ENCODE assay signal across 8 cellular contexts in genomic region chr9:94213513-94214124, GRCh38. TPM values are rescaled to one million over a fixed set of nuclear protein-coding genes. Genes with fewer than 3 reads are reported as not detected.
DNase-seq lines count a peak whose midpoint lies in the region; ATAC-seq, FAIRE-seq and TF ChIP-seq lines count a peak whose summit lies in the region.

No MANE protein-coding gene starts in this region.

- H3K4me3 Mint-ChIP-seq in activated B cell treated with CpG ODN at 0.5 μM for 24 hours: peak overlapping the region; percentile 16

- H3K4me1 ChIP-seq in keratinocyte (ENCODE audit: control insufficient read depth, extremely low read depth, insufficient read depth, low read length): no peaks in the 10 kb centered on the region

- no peak overlapping the region for H3K4me2 ChIP-seq in keratinocyte (ENCODE audit: control insufficient read depth, extremely low read depth, insufficient read depth, low read depth, low read length)

- H3K9me3 ChIP-seq in keratinocyte (ENCODE audit: control insufficient read depth, low read depth, low read length): no peaks in the 10 kb centered on the region

- H3K36me3 ChIP-seq in keratinocyte (ENCODE audit: control insufficient read depth in 2 of 2, extremely low read depth in 1 of 2, insufficient read depth in 2 of 2, low read length in 2 of 2): no peaks in the 10 kb centered on the region

- DNase-seq in AG08396 (ENCODE audit: low spot score) (peak; percentile 79), NCI-H446 (lab: John Stamatoyannopoulos, UW) (peak; percentile 13 to 75), activated B cell treated with CpG ODN at 0.5 μM for 24 hours (peak; percentile 44), cardiac fibroblast (ENCODE audit: low read depth in 2 of 2) (peak; percentile 84 to 85), keratinocyte (ENCODE audit: low read depth, low spot score) (peak; percentile 11)
- DNase-seq in stimulated activated CD4-positive, alpha-beta T cell treated with anti-CD3 and anti-CD28 coated beads, Interleukin-1b, Interleukin-23, amount 100 ng/mL, for 48 hours: peak; percentile 76

- no peaks in the 10 kb centered on the region for H3K36me3 Mint-ChIP-seq in activated B cell treated with CpG ODN at 0.5 μM for 24 hours (ENCODE audit: low read depth)

- peak; percentile 76 for FAIRE-seq in keratinocyte (lab: Jason Lieb, UNC)

- H3K27me3 Mint-ChIP-seq in activated B cell treated with CpG ODN at 0.5 μM for 24 hours: peaks cover 15% of the 10 kb centered on the region

- ATAC-seq in GM18907 (IDR thresholded peaks at IDR 0.05; ENCODE audit: unreplicated experiment) (peak; percentile 76), HG03378 (IDR thresholded peaks at IDR 0.05; ENCODE audit: unreplicated experiment) (peak; percentile 84), activated B cell treated with CpG ODN at 0.5 μM for 24 hours (ENCODE audit: low read depth) (peak; percentile 96)

- peaks cover 4% of the 10 kb centered on the region for H3K4me1 Mint-ChIP-seq in activated B cell treated with CpG ODN at 0.5 μM for 24 hours

- no peaks in the 10 kb centered on the region for H3K9me3 Mint-ChIP-seq in activated B cell treated with CpG ODN at 0.5 μM for 24 hours

- CTCF ChIA-PET in activated B cell treated with CpG ODN at 0.5 μM for 24 hours (lab: Charles Lee): interaction anchor here (0.7 to 8.5 kb wide), 18 partner anchors 32 to 531 kb away, joined by 3 to 259 read pairs (median 4); no protein-coding TSS in a partner anchor

- H3K4me3 ChIP-seq in cardiac fibroblast (replicated peaks in 1 of 2; ENCODE audit: low read depth in 2 of 2, low read length in 2 of 2) (no peak overlapping the region), keratinocyte (ENCODE audit: control insufficient read depth in 2 of 3, extremely low read depth in 1 of 3, insufficient read depth in 2 of 3, low read depth in 1 of 3, low read length in 3 of 3) (no peak overlapping the region)

- POLR2A ChIA-PET in activated B cell treated with CpG ODN at 0.5 μM for 24 hours (lab: Charles Lee): interaction anchor here (0.5 to 1.3 kb wide), 3 partner anchors 11 to 147 kb away, joined by 5 to 12 read pairs (median 11); no protein-coding TSS in a partner anchor

- TF ChIP-seq CTCF in activated B cell treated with CpG ODN at 0.5 μM for 24 hours (IDR thresholded peaks at IDR 0.05) (no peak), cardiac fibroblast (IDR thresholded peaks at IDR 0.05; ENCODE audit: low read depth, low read length) (peak; percentile 78), keratinocyte (optimal IDR thresholded peaks at IDR 0.05 in 1 of 3, IDR thresholded peaks at IDR 0.05 in 1 of 3, conservative IDR thresholded peaks at IDR 0.05 in 1 of 3; ENCODE audit: extremely low read depth in 1 of 3, insufficient read depth in 2 of 3, low read length in 3 of 3) (peak; percentile 55 to 92 (median 84))

- H3K27ac ChIP-seq in keratinocyte (ENCODE audit: control insufficient read depth, insufficient read depth, low read length): no peak overlapping the region

- dilution Hi-C loops in keratinocyte (cut with MboI; ENCODE audit: extremely low pct_ligation_motif_present, low sequenced_read_pairs): loop anchor here (25.0 kb wide), 1 partner anchor 201 kb away; no protein-coding TSS in a partner anchor

- H2AFZ ChIP-seq in keratinocyte (ENCODE audit: control insufficient read depth, low read length): no peak overlapping the region

- H3K9me1 ChIP-seq in keratinocyte (ENCODE audit: control insufficient read depth, extremely low read depth, insufficient read depth, low read length): no peaks in the 10 kb centered on the region

- H4K20me1 ChIP-seq in keratinocyte (ENCODE audit: control insufficient read depth, extremely low read depth, insufficient read depth, low read length): no peaks in the 10 kb centered on the region

- H3K79me2 ChIP-seq in keratinocyte (ENCODE audit: control insufficient read depth, insufficient read depth, low read length): no peaks in the 10 kb centered on the region

- H3K27me3 ChIP-seq in keratinocyte (ENCODE audit: control insufficient read depth, extremely low read depth, insufficient read depth, low read length): no peaks in the 10 kb centered on the region

- intact Hi-C loops in activated B cell treated with CpG ODN at 0.5 μM for 24 hours (cut with micrococcal nuclease): loop anchor here (1.0 to 10.0 kb wide), 4 partner anchors 36 to 389 kb away; no protein-coding TSS in a partner anchor

- no peak overlapping the region for H3K9ac ChIP-seq in keratinocyte (ENCODE audit: control insufficient read depth, extremely low read depth, insufficient read depth, low read length)

- no peak overlapping the region for H3K27ac Mint-ChIP-seq in activated B cell treated with CpG ODN at 0.5 μM for 24 hours

RNA-seq across cellular contexts. Expression of gene ZNF169, which starts 45.5 kb away (rescaled TPM):
- total RNA-seq in activated B cell treated with CpG ODN at 0.5 μM for 24 hours: 13.6 and 18.3 TPM in 2 replicates
- 1.3 to 4.0 TPM (median 3.7 TPM) in 3 replicates for polyA plus RNA-seq in keratinocyte
- polyA plus RNA-seq in keratinocyte (2011; ENCODE audit: low read depth): 1.1 TPM
- polyA plus RNA-seq in keratinocyte (2011; cell fraction: cytosol; rRNA removed): 0.40 and 0.61 TPM in 2 replicates
- 9.2 and 11.1 TPM in 2 replicates for polyA plus RNA-seq in keratinocyte (2011; cell fraction: nucleus; rRNA removed)
- polyA plus RNA-seq in keratinocyte (2012; ENCODE audit: low replicate concordance): 0.74 and 1.1 TPM in 2 replicates
- 3.4 to 5.9 TPM (median 3.9 TPM) in 3 replicates for polyA minus RNA-seq in keratinocyte
- 0.77 TPM for polyA minus RNA-seq in keratinocyte (2011; cell fraction: cytosol; rRNA and poly(A)+ RNA removed)
- polyA minus RNA-seq in keratinocyte (2011; cell fraction: nucleus; rRNA and poly(A)+ RNA removed): 2.4 and 3.3 TPM in 2 replicates

Comparison
In these comparisons a context has a peak if more than half of its experiments do, and no peak if none do; other contexts are left out.
1. DNase-seq: peak in every context shown above with its lines; median percentile 84 in cardiac fibroblast; 79 in AG08396; 76 in stimulated activated CD4-positive, alpha-beta T cell treated with anti-CD3 and anti-CD28 coated beads, Interleukin-1b, Interleukin-23, amount 100 ng/mL, for 48 hours; 44 in NCI-H446; 44 in activated B cell treated with CpG ODN at 0.5 μM for 24 hours; 11 in keratinocyte.